8 cellular contexts compared by ENCODE assay signal in the genomic region with DNA sequence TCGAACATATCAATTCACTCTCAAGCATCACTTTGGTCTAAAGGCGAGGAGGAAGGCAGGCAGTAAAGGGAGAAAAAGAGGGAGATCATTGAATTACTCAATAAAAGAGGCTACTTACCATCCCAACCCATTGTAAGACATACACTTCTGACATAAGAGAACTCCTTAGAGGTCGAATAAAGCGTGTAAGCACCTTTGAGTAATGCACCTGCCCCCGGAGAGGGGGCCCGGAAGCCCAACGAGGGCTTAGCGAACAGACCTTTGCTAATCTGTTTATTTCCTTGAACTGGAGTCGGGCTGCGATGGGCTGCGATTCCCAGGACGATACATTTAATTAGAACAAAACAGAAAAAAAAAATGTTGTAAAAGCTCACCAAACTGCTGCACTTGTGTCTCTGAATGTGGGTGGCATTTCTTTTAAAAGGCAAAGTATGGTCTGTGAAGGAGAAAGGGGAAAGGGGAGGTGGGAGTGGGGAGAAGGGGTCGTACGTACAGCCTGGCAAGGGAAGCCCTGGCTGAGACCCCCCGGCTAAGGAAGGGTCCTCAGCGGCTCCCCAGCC. TPM values are rescaled to one million over a fixed set of nuclear protein-coding genes. Genes with fewer than 3 reads are reported as not detected.
DNase-seq lines count a peak whose midpoint lies in the region; ATAC-seq and TF ChIP-seq lines count a peak whose summit lies in the region.

No MANE protein-coding gene starts in this region.

- WGBS in heart right ventricle, 2 donors: 9 to 15% methylated on average over 16 of the region's 16 CpGs
- WGBS in ectodermal cell, 2 experiments: 1 to 2% methylated on average over 14 to 16 of the region's 16 CpGs
- 3% methylated on average over 16 of the region's 16 CpGs for WGBS in aorta, 2 donors

- peak overlapping the region; percentile 77 to 97 (median 82) for H3K4me3 ChIP-seq in heart right ventricle
- H3K4me3 ChIP-seq in ectodermal cell (ENCODE audit: insufficient read depth, low read depth, low read length): peak overlapping the region; percentile 99
- peak overlapping the region; percentile 77 to 97 for H3K4me3 ChIP-seq in aorta (ENCODE audit: low read length in 2 of 2)

- H3K36me3 Mint-ChIP-seq in nephron (ENCODE audit: low read depth): peaks cover 10% of the 10 kb centered on the region

- DNase-seq in heart right ventricle (no peak), left cardiac atrium (no peak), aorta (no peak), D341Med (ENCODE audit: low spot score) (no peak)
- peak; percentile 62 for DNase-seq in activated CD4-positive, alpha-beta T cell treated with anti-CD3 and anti-CD28 coated beads for 48 hours

- peak overlapping the region; percentile 96 for H3K4me3 Mint-ChIP-seq in nephron

- intact Hi-C loops in heart right ventricle (cut with DNase I): loop anchor here in 6 of 10 donors (5.0 to 10.0 kb wide), 4 partner anchors 63 to 258 kb away; partner anchors contain the start of genes AP2S1 (in 5 of the 6) and TMEM160 (in 1 of the 6)
- intact Hi-C loops in left cardiac atrium (cut with DNase I): no loop called here
- intact Hi-C loops in aorta (cut with DNase I): loop anchor here (5.0 to 10.0 kb wide), 2 partner anchors 33 to 256 kb away; partner anchors contain the start of gene AP2S1 (in 1 of the 2)

- peak overlapping the region; percentile 99 to 100 (median 100) for H3K27ac ChIP-seq in heart right ventricle
- peak overlapping the region; percentile 78 for H3K27ac ChIP-seq in ectodermal cell (ENCODE audit: insufficient read depth, low read depth, low read length, poor library complexity, severe bottlenecking)
- H3K27ac ChIP-seq in aorta (ENCODE audit: low read depth in 1 of 2, low read length in 2 of 2): peak overlapping the region; percentile 64 to 99

- TF ChIP-seq CTCF in heart right ventricle (IDR thresholded peaks at IDR 0.05) (no peak), nephron (IDR thresholded peaks at IDR 0.05; ENCODE audit: unreplicated experiment in 3 of 3) (no peak)

- peak overlapping the region; percentile 99 to 100 (median 100) for H3K27ac Mint-ChIP-seq in nephron

- H3K9me3 ChIP-seq in heart right ventricle (no peaks in the 10 kb centered on the region), ectodermal cell (ENCODE audit: control insufficient read depth, low read length) (no peaks in the 10 kb centered on the region), aorta (ENCODE audit: control insufficient read depth, low read length) (no peaks in the 10 kb centered on the region)

- peaks cover 58% of the 10 kb centered on the region for H3K4me1 Mint-ChIP-seq in nephron

- H3K27me3 Mint-ChIP-seq in nephron (ENCODE audit: low read depth): peaks cover 3% of the 10 kb centered on the region

- H3K27me3 ChIP-seq in heart right ventricle (no peaks in the 10 kb centered on the region), ectodermal cell (ENCODE audit: control insufficient read depth, insufficient read depth, low read length, poor library complexity, severe bottlenecking) (no peaks in the 10 kb centered on the region), aorta (ENCODE audit: control insufficient read depth in 1 of 2, insufficient read depth in 2 of 2, low read length in 1 of 2) (no peaks in the 10 kb centered on the region)

- no peaks in the 10 kb centered on the region for H3K9me3 Mint-ChIP-seq in nephron

- H3K4me1 ChIP-seq in heart right ventricle (peaks cover 6 to 63% (median 55%) of the 10 kb centered on the region in 9 donors), ectodermal cell (ENCODE audit: control insufficient read depth, insufficient read depth, low read length) (peaks cover 22% of the 10 kb centered on the region), aorta (ENCODE audit: control insufficient read depth in 1 of 2, insufficient read depth in 2 of 2, low read length in 2 of 2) (peaks cover 0 to 3% of the 10 kb centered on the region in 2 donors)

- H3K36me3 ChIP-seq in heart right ventricle (peaks cover 0 to 15% (median 0%) of the 10 kb centered on the region in 9 donors), ectodermal cell (ENCODE audit: control insufficient read depth, insufficient read depth, low read length) (no peaks in the 10 kb centered on the region), aorta (ENCODE audit: control insufficient read depth in 1 of 2, insufficient read depth in 2 of 2, low read length in 1 of 2) (no peaks in the 10 kb centered on the region)

- no peak for ATAC-seq in heart right ventricle
- no peak for ATAC-seq in left cardiac atrium
- no peak for ATAC-seq in aorta (ENCODE audit: low FRiP score)
- no peak for ATAC-seq in HG03039 (IDR thresholded peaks at IDR 0.05; ENCODE audit: unreplicated experiment)

RNA-seq across cellular contexts. Expression of gene ZC3H4, which starts 3.0 kb away (rescaled TPM):
- total RNA-seq in heart right ventricle (10 to 100 TPM; 19.5 to 32.8 (median 26.1) TPM), left cardiac atrium (10 to 100 TPM; 24.2 to 26.3 TPM), aorta (10 to 100 TPM; 33.9 to 34.6 TPM)
- polyA plus RNA-seq in heart right ventricle (10 to 100 TPM in 1 of 2 donors, 1 to 10 TPM in 1; 4.5 to 13.8 TPM), aorta (10 to 100 TPM in 1 of 2 donors, 1 to 10 TPM in 1; 5.7 to 10.4 TPM)
- polyA plus RNA-seq in ectodermal cell (2013, experiment 1 of 4): 37.9 TPM
- polyA plus RNA-seq in ectodermal cell (2013, experiment 2 of 4): 54.9 TPM
- polyA plus RNA-seq in ectodermal cell (2013, experiment 3 of 4): 24.5 TPM
- polyA plus RNA-seq in ectodermal cell (2013, experiment 4 of 4): 23.8 TPM

RNA-seq across cellular contexts. Expression of gene SAE1, which starts 20.0 kb away (rescaled TPM):
- total RNA-seq in heart right ventricle (10 to 100 TPM; 32.5 to 53.3 (median 45.5) TPM), left cardiac atrium (10 to 100 TPM; 50.1 to 54.7 TPM), aorta (10 to 100 TPM; 44.5 to 64.9 TPM)
- polyA plus RNA-seq in heart right ventricle (10 to 100 TPM; 11.9 to 60.2 TPM), aorta (10 to 100 TPM; 49.5 to 59.0 TPM)
- polyA plus RNA-seq in ectodermal cell (2013, experiment 1 of 4): 289 TPM
- 274 TPM for polyA plus RNA-seq in ectodermal cell (2013, experiment 2 of 4)
- 187 TPM for polyA plus RNA-seq in ectodermal cell (2013, experiment 3 of 4)
- polyA plus RNA-seq in ectodermal cell (2013, experiment 4 of 4): 206 TPM

Comparison
In these comparisons a context has a peak if more than half of its experiments do, and no peak if none do; other contexts are left out.
1. intact Hi-C loops: an anchor here in heart right ventricle (5.0 to 10.0 kb wide) and aorta (5.0 to 10.0 kb wide); none called in left cardiac atrium.